10 cellular contexts compared by ENCODE assay signal in the genomic region with DNA sequence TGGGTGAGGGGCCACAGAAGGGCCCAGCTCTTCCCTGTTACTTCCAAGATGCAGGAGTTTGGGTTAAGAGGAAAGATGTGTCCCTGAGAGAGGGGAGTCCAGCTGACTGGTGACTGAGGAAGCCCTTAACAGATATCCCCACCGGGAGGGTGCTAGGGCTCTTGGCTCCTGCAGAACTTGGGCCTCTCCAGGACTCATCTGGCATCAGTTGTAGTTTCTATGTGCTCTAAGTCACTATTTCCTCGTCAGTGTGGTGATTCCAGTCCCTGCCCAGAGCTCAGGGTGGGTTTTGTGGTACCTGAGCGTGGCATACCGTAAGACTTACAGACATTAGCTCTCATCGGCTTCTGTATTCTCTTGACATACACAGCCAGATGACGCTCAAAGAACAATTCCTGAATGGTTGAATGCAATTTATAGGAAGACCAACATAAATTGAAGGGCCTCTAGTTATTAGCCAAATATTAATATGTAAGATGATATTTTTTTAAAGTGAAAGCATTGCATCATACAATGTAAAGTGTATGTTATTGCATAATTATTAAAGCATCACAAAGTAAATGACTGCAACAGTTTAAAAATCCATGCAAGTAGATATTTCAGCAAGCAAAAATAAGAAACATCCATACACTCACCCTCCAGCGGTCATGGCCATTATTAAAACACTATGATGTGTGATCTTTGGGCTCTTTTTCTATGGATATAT.
A peak's percentile ranks its signal among the peaks of the same experiment; 100 is the strongest.
DNase-seq lines count a peak whose midpoint lies in the region; ATAC-seq and TF ChIP-seq lines count a peak whose summit lies in the region.
"Had no signal": no experiment of that assay in that cellular context is flagged by ENCODE, and none has a peak within 500 bp of the region (broad histone marks: within the 10 kb centered on the region; RNA-seq: fewer than 3 reads in every experiment).

No MANE protein-coding gene starts in this region.

- H3K27ac ChIP-seq in CD4-positive, CD25-positive, alpha-beta regulatory T cell (ENCODE audit: insufficient read depth, low read length, poor library complexity, severe bottlenecking) = peak overlapping the region; percentile 6
- H3K27ac ChIP-seq in IMR-90 (ENCODE audit: insufficient read depth, low read length) (no peak overlapping the region), uterus (no peak overlapping the region)

- dilution Hi-C loops in IMR-90 (cut with HindIII; ENCODE audit: low sequenced_read_pairs, unreplicated experiment) = no loop called here

- peak overlapping the region; percentile 27 to 63 (median 58) for H3K27ac Mint-ChIP-seq in CD4-positive, CD25-positive, alpha-beta regulatory T cell

- no peak overlapping the region for H3K4me2 ChIP-seq in IMR-90 (ENCODE audit: low read depth, low read length)

- H4K91ac ChIP-seq in IMR-90 (ENCODE audit: insufficient read depth, low read depth, low read length) = 0 out of 2 replicates have a peak overlapping the region, but pooled peaks have one; percentile 23

- CTCF ChIA-PET in IMR-90 (lab: Yijun Ruan, JAX) = interaction anchor here (0.6 kb wide), 2 partner anchors 77 to 87 kb away, joined by 3 read pairs; no protein-coding TSS in a partner anchor

- no peak overlapping the region; the same call in 1 of the 2 replicates for H3K4ac ChIP-seq in IMR-90 (ENCODE audit: low read depth, low read length)

- peaks cover 16 to 59% (median 38%) of the 10 kb centered on the region in 4 donors for H3K4me1 Mint-ChIP-seq in CD4-positive, CD25-positive, alpha-beta regulatory T cell

- H3K36me3 ChIP-seq in CD4-positive, CD25-positive, alpha-beta regulatory T cell (ENCODE audit: control insufficient read depth, insufficient read depth, low read length) = no peaks in the 10 kb centered on the region
- no peaks in the 10 kb centered on the region for H3K36me3 ChIP-seq in IMR-90 (ENCODE audit: control insufficient read depth, insufficient read depth, low read length)
- H3K36me3 ChIP-seq in mucosa of stomach (ENCODE audit: control insufficient read depth, insufficient read depth, low read length) = no peaks in the 10 kb centered on the region
- H3K36me3 ChIP-seq in uterus = no peaks in the 10 kb centered on the region

- H2AK5ac ChIP-seq in IMR-90 (ENCODE audit: low read depth, low read length) = peak overlapping the region; percentile 45; the same call in 1 of the 2 replicates

- H2AK9ac ChIP-seq in IMR-90 (replicated peaks; ENCODE audit: low read depth, low read length, poor library complexity) = no peak overlapping the region

- no peak overlapping the region for H3K23ac ChIP-seq in IMR-90 (ENCODE audit: low read depth, low read length)

- H2BK5ac ChIP-seq in IMR-90 (ENCODE audit: low read depth, low read length, poor library complexity, severe bottlenecking) = no peak overlapping the region

- TF ChIP-seq POLR2A in IMR-90 (IDR thresholded peaks at IDR 0.05; ENCODE audit: low read depth, low read length) (no peak), uterus (IDR thresholded peaks at IDR 0.05) (no peak)

- no peaks in the 10 kb centered on the region; a peak in 1 of 4 replicates for H3K79me1 ChIP-seq in IMR-90 (ENCODE audit: low read depth in 1 of 2, low read length in 2 of 2)

- H3K27me3 Mint-ChIP-seq in CD4-positive, CD25-positive, alpha-beta regulatory T cell = peaks cover 4% of the 10 kb centered on the region

- no peak for DNase-seq in CD4-positive, CD25-positive, alpha-beta regulatory T cell
- no peak for DNase-seq in IMR-90
- DNase-seq in medulla oblongata (ENCODE audit: extremely low spot score) = no peak
- no peak for DNase-seq in uterus
- DNase-seq: head of caudate nucleus; NCI-H146; stimulated activated naive CD4-positive, alpha-beta T cell treated with Interleukin-2 at 50 U/mL for 16 hours had no signal

- no peaks in the 10 kb centered on the region for H3K36me3 Mint-ChIP-seq in CD4-positive, CD25-positive, alpha-beta regulatory T cell

- POLR2A ChIA-PET in IMR-90 (lab: Charles Lee; ENCODE audit: unreplicated experiment) = interaction anchor here (0.5 to 0.6 kb wide), 2 partner anchors 13 to 77 kb away, joined by 3 to 8 read pairs; no protein-coding TSS in a partner anchor

- H3K4me1 ChIP-seq in CD4-positive, CD25-positive, alpha-beta regulatory T cell (ENCODE audit: control insufficient read depth, insufficient read depth, low read length, poor library complexity, severe bottlenecking) = peaks cover 33% of the 10 kb centered on the region
- peaks cover 17% of the 10 kb centered on the region for H3K4me1 ChIP-seq in IMR-90 (ENCODE audit: control insufficient read depth, insufficient read depth, low read length)
- peaks cover 70% of the 10 kb centered on the region for H3K4me1 ChIP-seq in mucosa of stomach (ENCODE audit: control insufficient read depth, insufficient read depth, low read length)
- H3K4me1 ChIP-seq in uterus = no peaks in the 10 kb centered on the region

- no peak for TF ChIP-seq RAD21 in IMR-90 (IDR thresholded peaks at IDR 0.05; ENCODE audit: low read length)

- WGBS in IMR-90 (ENCODE audit: extremely low coverage in 2 of 2, insufficient read length in 1 of 2), 2 experiments = 100% methylated on average over 2 of the region's 7 CpGs; no CpG with 5 or more reads in 1 of the 2 experiments

- H3K18ac ChIP-seq in IMR-90 (ENCODE audit: low read depth, low read length) = no peak overlapping the region

- H3K9me3 Mint-ChIP-seq in CD4-positive, CD25-positive, alpha-beta regulatory T cell = peaks cover 0 to 4% (median 2%) of the 10 kb centered on the region in 7 donors

- no peak overlapping the region for H2BK120ac ChIP-seq in IMR-90 (ENCODE audit: low read depth, low read length)

- H4K20me1 ChIP-seq in IMR-90 (ENCODE audit: insufficient read depth, low read length) = no peaks in the 10 kb centered on the region

- no peak for TF ChIP-seq CTCF in IMR-90 (conservative IDR thresholded peaks at IDR 0.05; ENCODE audit: low read depth, low read length)
- TF ChIP-seq CTCF in uterus (IDR thresholded peaks at IDR 0.05) = no peak

- peak in 1 of 2 donors; percentile 27 for ATAC-seq in CD4-positive, CD25-positive, alpha-beta regulatory T cell (ENCODE audit: low read depth in 2 of 2)
- ATAC-seq in IMR-90 (ENCODE audit: low read depth) (no peak), esophagus mucosa (peak; percentile 11), GM21447 (IDR thresholded peaks at IDR 0.05; ENCODE audit: unreplicated experiment) (no peak)

- peak overlapping the region; percentile 10 for H3K4me3 ChIP-seq in CD4-positive, CD25-positive, alpha-beta regulatory T cell (ENCODE audit: low read depth, low read length)
- H3K4me3 ChIP-seq in IMR-90 (ENCODE audit: insufficient read depth, low read depth, low read length) = no peak overlapping the region
- peak overlapping the region; percentile 7 for H3K4me3 ChIP-seq in mucosa of stomach (ENCODE audit: low read length)
- H3K4me3 ChIP-seq in uterus = no peak overlapping the region

- H3K9me1 ChIP-seq in IMR-90 (ENCODE audit: insufficient read depth, low read length) = peaks cover 13% of the 10 kb centered on the region

- no peak overlapping the region for H4K5ac ChIP-seq in IMR-90 (ENCODE audit: low read depth, low read length)

- H3K56ac ChIP-seq in IMR-90 (ENCODE audit: extremely low read depth, insufficient read depth, low read length) = no peak overlapping the region

- H3K9ac ChIP-seq in IMR-90 (ENCODE audit: low read depth, low read length) (no peak overlapping the region), mucosa of stomach (ENCODE audit: low read length) (peak overlapping the region; percentile 59)

- no peak overlapping the region for H3K14ac ChIP-seq in IMR-90 (replicated peaks; ENCODE audit: low read depth, low read length)

- in situ Hi-C loops in IMR-90 (cut with MboI; ENCODE audit: low sequenced_read_pairs) = no loop called here

- peak overlapping the region; percentile 47 to 77 (median 71) for H3K4me3 Mint-ChIP-seq in CD4-positive, CD25-positive, alpha-beta regulatory T cell

- H2BK20ac ChIP-seq in IMR-90 (ENCODE audit: low read depth, low read length) = no peak overlapping the region; the same call in 1 of the 2 replicates

- H4K8ac ChIP-seq in IMR-90 (ENCODE audit: low read depth in 2 of 2, low read length in 2 of 2) = no peak overlapping the region

- no peak overlapping the region for H2AFZ ChIP-seq in IMR-90 (replicated peaks; ENCODE audit: low read length, poor library complexity)

- no peaks in the 10 kb centered on the region for H3K27me3 ChIP-seq in CD4-positive, CD25-positive, alpha-beta regulatory T cell (ENCODE audit: control insufficient read depth, insufficient read depth, low read length)
- H3K27me3 ChIP-seq in IMR-90 (ENCODE audit: control insufficient read depth, insufficient read depth, low read length) (no peaks in the 10 kb centered on the region), mucosa of stomach (ENCODE audit: control insufficient read depth, insufficient read depth, low read length) (no peaks in the 10 kb centered on the region), uterus (no peaks in the 10 kb centered on the region)

- intact Hi-C loops in IMR-90 (cut with micrococcal nuclease) = no loop called here
- intact Hi-C loops in uterus (cut with DNase I; ENCODE audit: low total_unique reads) = no loop called here

- no peaks in the 10 kb centered on the region for H3K9me3 ChIP-seq in CD4-positive, CD25-positive, alpha-beta regulatory T cell (ENCODE audit: control insufficient read depth in 2 of 2, low read length in 2 of 2)
- H3K9me3 ChIP-seq in IMR-90 (ENCODE audit: control insufficient read depth, insufficient read depth, low read length) (no peaks in the 10 kb centered on the region), mucosa of stomach (ENCODE audit: control insufficient read depth, low read length) (no peaks in the 10 kb centered on the region), uterus (no peaks in the 10 kb centered on the region)

- no TSS peak for BruUV-seq in IMR-90 (replicated peaks; lab: Mats Ljungman, UMichigan)

- H2BK15ac ChIP-seq in IMR-90 (ENCODE audit: low read depth, low read length) = no peak overlapping the region

TF ChIP-seq in IMR-90, 13 proteins besides CTCF, POLR2A, EP300 and RAD21:
- no peak for TF ChIP-seq BHLHE40 (IDR thresholded peaks at IDR 0.05; ENCODE audit: low read depth, low read length)
- peak; percentile 68 for TF ChIP-seq CEBPB (IDR thresholded peaks at IDR 0.05; ENCODE audit: low read depth, low read length)

Comparison
In these comparisons a context has a peak if more than half of its experiments do, and no peak if none do; other contexts are left out.
1. H3K4me3 ChIP-seq: peak in CD4-positive, CD25-positive, alpha-beta regulatory T cell (single experiment) and mucosa of stomach (single experiment); none in IMR-90 (single experiment) and uterus (0 of 2).